In the genomic region with DNA sequence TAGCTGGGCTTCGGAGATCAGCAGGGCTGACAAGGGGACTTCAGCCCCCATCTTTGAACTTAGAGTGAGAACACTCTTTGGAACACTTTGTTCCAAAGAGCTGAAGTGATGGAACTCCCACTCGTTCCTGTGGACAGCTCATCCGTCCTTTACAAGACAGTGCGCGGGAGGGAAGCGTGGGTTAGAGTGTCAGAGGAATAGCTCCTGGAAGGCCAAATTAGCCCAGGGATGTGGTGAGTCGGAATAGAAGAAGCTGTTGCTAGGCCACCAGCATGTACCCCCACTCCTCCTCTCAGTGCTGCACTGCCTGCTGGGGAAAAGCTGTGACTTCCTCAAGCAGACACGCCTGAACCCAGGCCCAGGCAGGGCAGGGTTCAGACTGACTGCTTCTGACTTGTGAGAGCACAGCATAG, we compare ENCODE assay signal across 9 cellular contexts. TPM values are rescaled to one million over a fixed set of nuclear protein-coding genes. Genes with fewer than 3 reads are reported as not detected.
A peak's percentile ranks its signal among the peaks of the same experiment; 100 is the strongest.
DNase-seq lines count a peak whose midpoint lies in the region; ATAC-seq and TF ChIP-seq lines count a peak whose summit lies in the region.
"Had no signal": no experiment of that assay in that cellular context is flagged by ENCODE, and none has a peak within 500 bp of the region (broad histone marks: within the 10 kb centered on the region; RNA-seq: fewer than 3 reads in every experiment).

No MANE protein-coding gene starts in this region.

- H3K27me3 ChIP-seq in ascending aorta (no peaks in the 10 kb centered on the region), left lung (no peaks in the 10 kb centered on the region), tibial artery (no peaks in the 10 kb centered on the region)

- H3K4me3 ChIP-seq in ascending aorta, result no peak overlapping the region
- H3K4me3 ChIP-seq in left lung, result no peak overlapping the region
- no peak overlapping the region for H3K4me3 ChIP-seq in tibial artery

- peak; percentile 11 for DNase-seq in activated naive CD4-positive, alpha-beta T cell treated with Interleukin-2 at 50 U/mL for 16 hours
- no peak for DNase-seq in activated naive CD4-positive, alpha-beta T cell (lab: John Stamatoyannopoulos, UW)
- peak in 1 of 2 donors; percentile 63 for DNase-seq in ascending aorta (ENCODE audit: low spot score in 2 of 2)
- peak in 1 of 2 donors; percentile 55 for DNase-seq in left lung
- peak in 1 of 2 donors; percentile 52 for DNase-seq in tibial artery
- no peak for DNase-seq in NCI-H2107 treated with DMSO at 0.1 percent for 48 hours (lab: John Stamatoyannopoulos, UW; ENCODE audit: unreplicated experiment)
- no peak for DNase-seq in GM13977 (ENCODE audit: low spot score)
- DNase-seq in NCI-H748 treated with DMSO at 0.1 percent for 48 hours (lab: John Stamatoyannopoulos, UW), result no peak

- no peak for ATAC-seq in left lung

- in situ Hi-C loops in GM13977 (cut with MboI; ENCODE audit: low pct_unique_long_range_greater_than_20kb, low sequenced_read_pairs, unreplicated experiment), result no loop called here

- peak overlapping the region; percentile 98 to 99 for H3K27ac ChIP-seq in ascending aorta
- H3K27ac ChIP-seq in left lung, result peak overlapping the region; percentile 98 to 99
- peak overlapping the region; percentile 35 to 98 for H3K27ac ChIP-seq in tibial artery

- intact Hi-C loops in ascending aorta (cut with DNase I), result loop anchor here (5.0 to 10.0 kb wide), 6 partner anchors 45 to 782 kb away; a partner anchor contains a TSS
- intact Hi-C loops in left lung (cut with DNase I), result loop anchor here in 1 of 2 donors (10.0 kb wide), 1 partner anchor 58 kb away; no protein-coding TSS in a partner anchor
- intact Hi-C loops in tibial artery (cut with DNase I; ENCODE audit: low total_unique reads), result no loop called here

- H3K4me1 ChIP-seq in ascending aorta, result peaks cover 0 to 33% of the 10 kb centered on the region in 2 donors
- peaks cover 36 to 83% of the 10 kb centered on the region in 2 donors for H3K4me1 ChIP-seq in left lung
- H3K4me1 ChIP-seq in tibial artery, result peaks cover 0 to 40% (median 22%) of the 10 kb centered on the region in 4 donors

- no peak for TF ChIP-seq CTCF in ascending aorta (IDR thresholded peaks at IDR 0.05)
- no peak for TF ChIP-seq CTCF in left lung (IDR thresholded peaks at IDR 0.05)
- no peak for TF ChIP-seq CTCF in tibial artery (IDR thresholded peaks at IDR 0.05)
- TF ChIP-seq CTCF in GM13977 (IDR thresholded peaks at IDR 0.05; ENCODE audit: extremely low read depth, insufficient read depth, missing control alignments), result no peak

- H3K9me3 ChIP-seq in ascending aorta, result no peaks in the 10 kb centered on the region
- H3K9me3 ChIP-seq in left lung, result no peaks in the 10 kb centered on the region
- H3K9me3 ChIP-seq in tibial artery, result no peaks in the 10 kb centered on the region
- H3K9me3 ChIP-seq: Caco-2 had no signal

- H3K36me3 ChIP-seq in ascending aorta (no peaks in the 10 kb centered on the region), left lung (no peaks in the 10 kb centered on the region), tibial artery (peaks cover 0 to 1% (median 0%) of the 10 kb centered on the region in 3 donors)

RNA-seq across cellular contexts. Expression of a gene that starts 1.7 kb away (rescaled TPM):
- total RNA-seq in ascending aorta, result not detected
- 10 to 100 TPM; 13.5 to 21.5 TPM for total RNA-seq in left lung

Comparison
In these comparisons a context has a peak if more than half of its experiments do, and no peak if none do; other contexts are left out.
1. RNA of a gene that starts 1.7 kb away (total RNA-seq): 13.5 to 21.5 TPM in left lung; not detected in ascending aorta (single experiment); every median in the first group is over 10 times any median in the second.
2. Peak in every context shown above with its lines, with median percentiles within 50 percentile points of each other: H3K27ac ChIP-seq.